In the genomic region with DNA sequence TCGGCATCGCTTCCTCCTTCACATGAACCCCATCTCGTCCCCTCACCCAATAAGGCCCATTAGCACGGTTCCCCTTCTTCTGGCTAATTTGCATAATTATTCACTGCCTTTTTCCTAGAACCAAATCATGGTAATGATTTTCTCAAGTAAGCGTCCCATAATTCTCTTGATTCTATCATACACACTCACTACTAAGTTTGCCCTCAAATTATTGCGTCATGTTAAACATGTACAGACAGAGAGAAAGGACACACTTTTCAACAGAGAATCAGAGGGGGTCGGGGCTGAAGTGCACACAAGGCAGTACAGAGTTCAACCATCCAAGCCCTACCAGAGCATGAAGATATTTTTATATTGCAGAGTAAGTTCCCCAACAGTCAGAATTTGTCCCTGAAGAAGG, we compare ENCODE assay signal across 21 cellular contexts.
"Had no signal": no experiment of that assay in that cellular context is flagged by ENCODE, and none has a peak within 500 bp of the region (broad histone marks: within the 10 kb centered on the region; RNA-seq: fewer than 3 reads in every experiment).

No MANE protein-coding gene starts in this region.

- H3K27me3 Mint-ChIP-seq: activated CD4-positive, alpha-beta T cell treated with anti-CD3 and anti-CD28 coated beads, Interleukin-2, amount 10 ng/mL, durations not matched to agents 24 days and 14 days; activated CD8-positive, alpha-beta T cell treated with anti-CD3 and anti-CD28 coated beads for 36 hours; activated naive CD8-positive, alpha-beta T cell treated with anti-CD3 and anti-CD28 coated beads, Interleukin-2, amount 10 ng/mL, durations not matched to agents 7 days and 5 days; activated T-cell treated with anti-CD3 and anti-CD28 coated beads, Interleukin-2, amount 50 U/mL, for 24 hours; naive B cell had no signal

- H3K27me3 ChIP-seq: ovary, stomach had no signal

- H3K36me3 ChIP-seq: ovary had no signal

- H3K27ac ChIP-seq: ovary, psoas muscle, stomach had no signal

- H3K4me3 ChIP-seq: mucosa of descending colon, ovary, psoas muscle, stomach had no signal

- DNase-seq: activated CD4-positive, alpha-beta T cell treated with anti-CD3 and anti-CD28 coated beads, Interleukin-2, amount 10 ng/mL, durations not matched to agents 24 days and 14 days; activated CD4-positive, CD25-positive, alpha-beta regulatory T cell; activated CD8-positive, alpha-beta T cell treated with anti-CD3 and anti-CD28 coated beads for 36 hours; activated effector memory CD4-positive, alpha-beta T cell treated with Interleukin-2 at 50 U/mL for 16 hours; activated naive CD8-positive, alpha-beta T cell treated with anti-CD3 and anti-CD28 coated beads, Interleukin-2, amount 10 ng/mL, durations not matched to agents 7 days and 5 days; activated T-cell treated with anti-CD3 and anti-CD28 coated beads, Interleukin-2, amount 50 U/mL, for 24 hours; amygdala; dermis blood vessel endothelial cell; effector memory CD4-positive, alpha-beta T cell; foreskin fibroblast; left ventricle myocardium superior; mesenchymal stem cell; mucosa of descending colon; naive B cell; ovary; psoas muscle; right cardiac atrium; stimulated activated CD4-positive, alpha-beta T cell treated with anti-CD3 and anti-CD28 coated beads, Interleukin-15, amount 100 ng/mL, for 24 hours; stimulated activated CD4-positive, alpha-beta T cell treated with anti-CD3 and anti-CD28 coated beads, Interleukin-2, amount 100 ng/mL, for 48 hours; stomach had no signal

- H3K9me3 ChIP-seq: mucosa of descending colon, ovary, psoas muscle, stomach had no signal

- H3K4me3 Mint-ChIP-seq: activated CD4-positive, alpha-beta T cell treated with anti-CD3 and anti-CD28 coated beads, Interleukin-2, amount 10 ng/mL, durations not matched to agents 24 days and 14 days; activated CD8-positive, alpha-beta T cell treated with anti-CD3 and anti-CD28 coated beads for 36 hours; activated naive CD8-positive, alpha-beta T cell treated with anti-CD3 and anti-CD28 coated beads, Interleukin-2, amount 10 ng/mL, durations not matched to agents 7 days and 5 days; activated T-cell treated with anti-CD3 and anti-CD28 coated beads, Interleukin-2, amount 50 U/mL, for 24 hours; T-helper 2 cell treated with Interferon-gamma antibody and Interleukin-4, amounts not matched to agents 5 μg/mL and 100 μg/mL, for 36 hours had no signal

- H3K27ac Mint-ChIP-seq: activated CD4-positive, alpha-beta T cell treated with anti-CD3 and anti-CD28 coated beads, Interleukin-2, amount 10 ng/mL, durations not matched to agents 24 days and 14 days; activated CD8-positive, alpha-beta T cell treated with anti-CD3 and anti-CD28 coated beads for 36 hours; activated naive CD8-positive, alpha-beta T cell treated with anti-CD3 and anti-CD28 coated beads, Interleukin-2, amount 10 ng/mL, durations not matched to agents 7 days and 5 days; activated T-cell treated with anti-CD3 and anti-CD28 coated beads, Interleukin-2, amount 50 U/mL, for 24 hours; T-helper 2 cell treated with Interferon-gamma antibody and Interleukin-4, amounts not matched to agents 5 μg/mL and 100 μg/mL, for 36 hours had no signal

- ATAC-seq: activated CD8-positive, alpha-beta T cell treated with anti-CD3 and anti-CD28 coated beads for 36 hours; left ventricle myocardium superior; mucosa of descending colon; psoas muscle; right cardiac atrium had no signal

- H3K9me3 Mint-ChIP-seq: activated CD4-positive, alpha-beta T cell treated with anti-CD3 and anti-CD28 coated beads, Interleukin-2, amount 10 ng/mL, durations not matched to agents 24 days and 14 days; activated CD8-positive, alpha-beta T cell treated with anti-CD3 and anti-CD28 coated beads for 36 hours; activated naive CD8-positive, alpha-beta T cell treated with anti-CD3 and anti-CD28 coated beads, Interleukin-2, amount 10 ng/mL, durations not matched to agents 7 days and 5 days; activated T-cell treated with anti-CD3 and anti-CD28 coated beads, Interleukin-2, amount 50 U/mL, for 24 hours; naive B cell; T-helper 2 cell treated with Interferon-gamma antibody and Interleukin-4, amounts not matched to agents 5 μg/mL and 100 μg/mL, for 36 hours had no signal
